Comparison of ENCODE assay signal across 9 cellular contexts in genomic region chr10:104351067-104351681, GRCh38. TPM values are rescaled to one million over a fixed set of nuclear protein-coding genes. Genes with fewer than 3 reads are reported as not detected.
DNase-seq lines count a peak whose midpoint lies in the region; TF ChIP-seq lines count a peak whose summit lies in the region.
"Had no signal": no experiment of that assay in that cellular context is flagged by ENCODE, and none has a peak within 500 bp of the region (broad histone marks: within the 10 kb centered on the region; RNA-seq: fewer than 3 reads in every experiment).

No MANE protein-coding gene starts in this region.

- intact Hi-C loops in activated naive CD4-positive, alpha-beta T cell treated with anti-CD3 and anti-CD28 coated beads for 36 hours (cut with micrococcal nuclease), result loop anchor here (5.0 kb wide), 2 partner anchors 261 to 434 kb away; partner anchors contain the start of gene STN1
- intact Hi-C loops in esophagus squamous epithelium (cut with DNase I) (loop anchor here (5.0 kb wide), 1 partner anchor 59 kb away; no protein-coding TSS in a partner anchor), stomach (cut with DNase I; ENCODE audit: low total_unique reads) (loop anchor here (5.0 kb wide), 1 partner anchor 59 kb away; no protein-coding TSS in a partner anchor)
- intact Hi-C loops in CD4-positive, alpha-beta memory T cell (cut with micrococcal nuclease), result loop anchor here (2.0 kb wide), 1 partner anchor 22 kb away; no protein-coding TSS in a partner anchor

- no peak for TF ChIP-seq EP300 in stomach (IDR thresholded peaks at IDR 0.05)

- TF ChIP-seq POLR2A in esophagus squamous epithelium (IDR thresholded peaks at IDR 0.05) (no peak), stomach (IDR thresholded peaks at IDR 0.05) (no peak)

- POLR2A ChIA-PET in CD4-positive, alpha-beta memory T cell (lab: Charles Lee; ENCODE audit: partially characterized antibody), result interaction anchor here (0.8 to 6.1 kb wide), 5 partner anchors 14 to 82 kb away, joined by 3 to 74 read pairs (median 5); partner anchors contain the start of genes GSTO2 and ITPRIP

- H3K4me1 ChIP-seq in esophagus squamous epithelium (peaks cover 13 to 56% (median 15%) of the 10 kb centered on the region in 3 donors), stomach (peaks cover 18 to 56% (median 38%) of the 10 kb centered on the region in 4 donors)
- peaks cover 36% of the 10 kb centered on the region for H3K4me1 ChIP-seq in CD4-positive, alpha-beta memory T cell (ENCODE audit: insufficient read depth, low read length)

- no peaks in the 10 kb centered on the region for H3K9me3 ChIP-seq in esophagus squamous epithelium
- no peaks in the 10 kb centered on the region for H3K9me3 ChIP-seq in stomach
- no peaks in the 10 kb centered on the region for H3K9me3 ChIP-seq in CD4-positive, alpha-beta memory T cell (ENCODE audit: control insufficient read depth in 1 of 2, low read length in 2 of 2)

- TF ChIP-seq CTCF in esophagus squamous epithelium (IDR thresholded peaks at IDR 0.05) (no peak), stomach (IDR thresholded peaks at IDR 0.05) (no peak)

- peaks cover 1% of the 10 kb centered on the region for H3K4me1 Mint-ChIP-seq in activated naive CD4-positive, alpha-beta T cell treated with anti-CD3 and anti-CD28 coated beads for 36 hours (ENCODE audit: low read depth)
- H3K4me1 Mint-ChIP-seq in CD4-positive, alpha-beta memory T cell, result peaks cover 9 to 21% (median 18%) of the 10 kb centered on the region in 4 donors

- H3K27me3 ChIP-seq in esophagus squamous epithelium (no peaks in the 10 kb centered on the region), stomach (no peaks in the 10 kb centered on the region)
- no peaks in the 10 kb centered on the region for H3K27me3 ChIP-seq in CD4-positive, alpha-beta memory T cell (ENCODE audit: insufficient read depth, low read length)

- no peaks in the 10 kb centered on the region for H3K36me3 ChIP-seq in esophagus squamous epithelium
- no peaks in the 10 kb centered on the region for H3K36me3 ChIP-seq in stomach
- no peaks in the 10 kb centered on the region for H3K36me3 ChIP-seq in CD4-positive, alpha-beta memory T cell (ENCODE audit: insufficient read depth, low read length)

- peak overlapping the region; percentile 27 for H3K4me3 Mint-ChIP-seq in activated naive CD4-positive, alpha-beta T cell treated with anti-CD3 and anti-CD28 coated beads for 36 hours
- peak overlapping the region in 1 of 8 donors; percentile 25 for H3K4me3 Mint-ChIP-seq in CD4-positive, alpha-beta memory T cell

- H3K36me3 Mint-ChIP-seq in activated naive CD4-positive, alpha-beta T cell treated with anti-CD3 and anti-CD28 coated beads for 36 hours (ENCODE audit: low read depth), result no peaks in the 10 kb centered on the region
- no peaks in the 10 kb centered on the region for H3K36me3 Mint-ChIP-seq in CD4-positive, alpha-beta memory T cell

- H3K27ac ChIP-seq in esophagus squamous epithelium, result peak overlapping the region; percentile 63 to 86 (median 78)
- H3K27ac ChIP-seq in stomach, result peak overlapping the region in 3 of 5 donors; percentile 25 to 85 (median 62)
- H3K27ac ChIP-seq in CD4-positive, alpha-beta memory T cell (ENCODE audit: low read depth, low read length), result no peak overlapping the region
- H3K27ac ChIP-seq: C4-2B had no signal

- H3K27me3 Mint-ChIP-seq in activated naive CD4-positive, alpha-beta T cell treated with anti-CD3 and anti-CD28 coated beads for 36 hours (ENCODE audit: low read depth), result no peaks in the 10 kb centered on the region
- no peaks in the 10 kb centered on the region for H3K27me3 Mint-ChIP-seq in CD4-positive, alpha-beta memory T cell

- CTCF ChIA-PET in activated naive CD4-positive, alpha-beta T cell treated with anti-CD3 and anti-CD28 coated beads for 36 hours (lab: Charles Lee), result interaction anchor here (0.6 to 8.2 kb wide), 24 partner anchors 10 to 1491 kb away, joined by 3 to 177 read pairs (median 6); partner anchors contain the start of genes GSTO2 and ITPRIP
- CTCF ChIA-PET in CD4-positive, alpha-beta memory T cell (lab: Charles Lee; ENCODE audit: partially characterized antibody), result interaction anchor here (0.6 to 11.8 kb wide), 19 partner anchors 10 to 96 kb away, joined by 3 to 481 read pairs (median 8); partner anchors contain the start of genes GSTO1 and ITPRIP

- peak overlapping the region; percentile 27 for H3K27ac Mint-ChIP-seq in activated naive CD4-positive, alpha-beta T cell treated with anti-CD3 and anti-CD28 coated beads for 36 hours
- H3K27ac Mint-ChIP-seq in CD4-positive, alpha-beta memory T cell, result peak overlapping the region in 2 of 7 donors; percentile 14 to 73

- H3K9me3 Mint-ChIP-seq in activated naive CD4-positive, alpha-beta T cell treated with anti-CD3 and anti-CD28 coated beads for 36 hours, result no peaks in the 10 kb centered on the region
- no peaks in the 10 kb centered on the region for H3K9me3 Mint-ChIP-seq in CD4-positive, alpha-beta memory T cell

- WGBS in esophagus squamous epithelium, 2 donors, result 0 to 20% methylated on average over 1 of the region's 1 CpG
- 13 to 31% (median 22%) methylated on average over 1 of the region's 1 CpG for WGBS in stomach, 5 donors

- H3K4me3 ChIP-seq in esophagus squamous epithelium (no peak overlapping the region), stomach (no peak overlapping the region)
- H3K4me3 ChIP-seq in CD4-positive, alpha-beta memory T cell (ENCODE audit: low read length in 2 of 2), result no peak overlapping the region

- DNase-seq in activated naive CD4-positive, alpha-beta T cell treated with anti-CD3 and anti-CD28 coated beads for 36 hours, result peak; percentile 33
- DNase-seq in activated naive CD4-positive, alpha-beta T cell (lab: John Stamatoyannopoulos, UW), result no peak
- DNase-seq in RKO (ENCODE audit: low spot score) (peak; percentile 43), esophagus squamous epithelium (lab: John Stamatoyannopoulos, UW) (no peak), stomach (no peak), NCI-H2171 (lab: John Stamatoyannopoulos, UW) (no peak), NK-92 (lab: John Stamatoyannopoulos, UW; ENCODE audit: unreplicated experiment) (no peak)
- DNase-seq in CD4-positive, alpha-beta memory T cell, result no peak

RNA-seq across cellular contexts. Expression of gene CFAP58, which starts 2.5 kb away (rescaled TPM):
- under 1 TPM; 0.59 to 0.86 TPM for total RNA-seq in activated naive CD4-positive, alpha-beta T cell treated with anti-CD3 and anti-CD28 coated beads for 36 hours
- total RNA-seq in esophagus squamous epithelium (under 1 TPM in 3 of 4 donors, not detected in 1; 0.13 to 0.41 (median 0.19) TPM), stomach (under 1 TPM in 2 of 5 donors, not detected in 3; 0.18 to 0.58 TPM)
- under 1 TPM; 0.12 to 0.31 (median 0.20) TPM for polyA plus RNA-seq in stomach
- not detected for total RNA-seq in CD4-positive, alpha-beta memory T cell
- polyA plus RNA-seq in CD4-positive, alpha-beta memory T cell, result not detected

RNA-seq across cellular contexts. Expression of gene ITPRIP, which starts 12.9 kb away (rescaled TPM):
- total RNA-seq in activated naive CD4-positive, alpha-beta T cell treated with anti-CD3 and anti-CD28 coated beads for 36 hours, result 10 to 100 TPM; 24.5 to 25.3 TPM
- total RNA-seq in esophagus squamous epithelium (10 to 100 TPM; 37.6 to 61.6 (median 38.4) TPM), stomach (10 to 100 TPM in 2 of 5 donors, 1 to 10 TPM in 3; 1.7 to 13.5 (median 9.2) TPM)
- polyA plus RNA-seq in stomach, result 10 to 100 TPM in 1 of 3 donors, 1 to 10 TPM in 2; 2.9 to 12.3 (median 4.6) TPM
- 10 to 100 TPM; 15.6 to 15.7 TPM for total RNA-seq in CD4-positive, alpha-beta memory T cell
- polyA plus RNA-seq in CD4-positive, alpha-beta memory T cell, result 10 to 100 TPM; 10.3 to 12.8 TPM

Comparison
In these comparisons a context has a peak if more than half of its experiments do, and no peak if none do; other contexts are left out.
1. DNase-seq: peak in activated naive CD4-positive, alpha-beta T cell treated with anti-CD3 and anti-CD28 coated beads for 36 hours (single experiment) and RKO (single experiment); none in activated naive CD4-positive, alpha-beta T cell (0 of 4), esophagus squamous epithelium (single experiment), stomach (single experiment), NCI-H2171 (single experiment), CD4-positive, alpha-beta memory T cell (0 of 5) and NK-92 (single experiment).